Comparison of ENCODE assay signal across 1 cellular context in the genomic region with DNA sequence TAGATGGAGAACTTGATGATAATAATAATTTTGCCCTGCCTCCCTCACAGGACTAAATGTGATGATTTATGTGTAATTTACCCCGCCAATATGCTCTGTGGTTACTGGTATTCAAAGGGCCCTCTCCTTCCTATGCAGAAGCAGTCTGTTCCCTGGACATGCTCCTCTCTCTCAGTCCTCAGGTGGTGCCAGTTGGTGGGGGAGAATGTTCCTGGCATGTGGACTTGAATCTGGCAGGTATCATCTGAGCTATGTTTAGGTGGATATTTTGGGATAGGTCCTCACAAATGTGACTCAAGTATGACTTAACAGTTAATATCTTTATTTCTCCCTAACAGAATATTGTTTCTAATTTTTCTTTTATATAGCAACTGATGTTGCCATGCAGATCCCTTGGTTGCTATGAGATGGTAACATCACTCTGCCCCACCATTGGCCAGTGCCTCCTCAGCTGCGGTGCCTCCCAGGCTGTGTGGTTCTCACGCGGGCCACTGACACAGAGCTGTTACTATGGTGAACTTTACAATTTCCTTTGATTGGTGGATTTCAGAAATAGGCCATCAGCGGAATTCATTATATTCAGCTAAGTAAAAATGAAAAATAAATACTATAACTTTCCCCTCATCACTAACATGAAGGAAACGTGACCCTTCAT.
TF ChIP-seq lines count a peak whose summit lies in the region.

No MANE protein-coding gene starts in this region.

TF ChIP-seq in H1, 55 proteins besides CTCF, POLR2A, EP300 and RAD21:
- TF ChIP-seq TEAD4 (IDR thresholded peaks at IDR 0.05; ENCODE audit: low read depth, low read length) = no peak
- TF ChIP-seq RNF2 (IDR thresholded peaks at IDR 0.05; ENCODE audit: borderline replicate concordance, low read depth, low read length, missing control alignments, poor library complexity, severe bottlenecking) = no peak
- no peak for TF ChIP-seq GABPA (IDR thresholded peaks at IDR 0.05; ENCODE audit: borderline replicate concordance, insufficient read depth, low read length)
- TF ChIP-seq, protein P1, sequence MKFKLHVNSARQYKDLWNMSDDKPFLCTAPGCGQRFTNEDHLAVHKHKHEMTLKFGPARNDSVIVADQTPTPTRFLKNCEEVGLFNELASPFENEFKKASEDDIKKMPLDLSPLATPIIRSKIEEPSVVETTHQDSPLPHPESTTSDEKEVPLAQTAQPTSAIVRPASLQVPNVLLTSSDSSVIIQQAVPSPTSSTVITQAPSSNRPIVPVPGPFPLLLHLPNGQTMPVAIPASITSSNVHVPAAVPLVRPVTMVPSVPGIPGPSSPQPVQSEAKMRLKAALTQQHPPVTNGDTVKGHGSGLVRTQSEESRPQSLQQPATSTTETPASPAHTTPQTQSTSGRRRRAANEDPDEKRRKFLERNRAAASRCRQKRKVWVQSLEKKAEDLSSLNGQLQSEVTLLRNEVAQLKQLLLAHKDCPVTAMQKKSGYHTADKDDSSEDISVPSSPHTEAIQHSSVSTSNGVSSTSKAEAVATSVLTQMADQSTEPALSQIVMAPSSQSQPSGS (IDR thresholded peaks at IDR 0.05; ENCODE audit: low read length) = no peak
- no peak for TF ChIP-seq KDM4A (IDR thresholded peaks at IDR 0.05; ENCODE audit: low read depth, low read length, severe bottlenecking)
- TF ChIP-seq SIX5 (IDR thresholded peaks at IDR 0.05; ENCODE audit: low read depth, low read length) = no peak
- TF ChIP-seq SAP30 (IDR thresholded peaks at IDR 0.05; ENCODE audit: insufficient read depth, insufficient replicate concordance, low read length) = no peak
- no peak for TF ChIP-seq SP2 (IDR thresholded peaks at IDR 0.05; ENCODE audit: low read length)
- no peak for TF ChIP-seq RBBP5 (IDR thresholded peaks at IDR 0.05; ENCODE audit: borderline replicate concordance, low read depth, low read length)
- TF ChIP-seq JUN (IDR thresholded peaks at IDR 0.05; ENCODE audit: low read depth, low read length) = no peak
- no peak for TF ChIP-seq RXRA (IDR thresholded peaks at IDR 0.05; ENCODE audit: insufficient read depth, low read depth, low read length)
- no peak for TF ChIP-seq POLR2AphosphoS5 (IDR thresholded peaks at IDR 0.05; ENCODE audit: low read depth, low read length)
- no peak for TF ChIP-seq RFX5 (IDR thresholded peaks at IDR 0.05; ENCODE audit: borderline replicate concordance, low read depth, low read length)
- no peak for TF ChIP-seq SP1 (IDR thresholded peaks at IDR 0.05; ENCODE audit: low read depth, low read length)
- TF ChIP-seq CEBPB (IDR thresholded peaks at IDR 0.05; ENCODE audit: low read depth, low read length) = no peak
- no peak for TF ChIP-seq HDAC6 (IDR thresholded peaks at IDR 0.05; ENCODE audit: low read depth, low read length)
- TF ChIP-seq CHD7 (IDR thresholded peaks at IDR 0.05; ENCODE audit: insufficient replicate concordance, low read length) = no peak
